ENCODE assay signal across 8 cellular contexts in genomic region chr1:31705080-31705866, GRCh38. TPM values are rescaled to one million over a fixed set of nuclear protein-coding genes. Genes with fewer than 3 reads are reported as not detected.
DNase-seq lines count a peak whose midpoint lies in the region; ATAC-seq and TF ChIP-seq lines count a peak whose summit lies in the region.

No MANE protein-coding gene starts in this region.

- peak; percentile 75 for TF ChIP-seq CTCF in GM10266 (IDR thresholded peaks at IDR 0.05; ENCODE audit: control insufficient read depth, insufficient read depth, low read depth, missing control alignments)
- no peak for TF ChIP-seq CTCF in Panc1 (IDR thresholded peaks at IDR 0.05)
- TF ChIP-seq CTCF in right atrium auricular region (IDR thresholded peaks at IDR 0.05): peak in 1 of 2 donors; percentile 52
- TF ChIP-seq CTCF in BE2C (IDR thresholded peaks at IDR 0.05; ENCODE audit: low read depth, low read length): no peak

- BruUV-seq in Panc1 (replicated peaks; lab: Mats Ljungman, UMichigan): no TSS peak

- H3K4me3 ChIP-seq in Panc1 (ENCODE audit: low read depth in 2 of 2, low read length in 2 of 2) (0 out of 4 replicates have a peak overlapping the region, but pooled peaks of 1 of the 2 experiments have one; percentile 2), right atrium auricular region (peak overlapping the region; percentile 16 to 53), skeletal muscle tissue (ENCODE audit: low read length in 3 of 3) (peak overlapping the region in 1 of 3 donors; percentile 41), BE2C (ENCODE audit: low read depth, low read length) (no peak overlapping the region)

- H3K27me3 ChIP-seq in Panc1 (ENCODE audit: control insufficient read depth, insufficient read depth, low read length) (no peaks in the 10 kb centered on the region), right atrium auricular region (no peaks in the 10 kb centered on the region), skeletal muscle tissue (ENCODE audit: control insufficient read depth in 3 of 3, insufficient read depth in 3 of 3, low read length in 3 of 3) (no peaks in the 10 kb centered on the region), BE2C (no peaks in the 10 kb centered on the region)

- peak; percentile 50 for ATAC-seq in Panc1

- H3K9me3 ChIP-seq in Panc1 (ENCODE audit: control insufficient read depth, insufficient read depth, low read depth, low read length) (no peaks in the 10 kb centered on the region), right atrium auricular region (no peaks in the 10 kb centered on the region), skeletal muscle tissue (ENCODE audit: control insufficient read depth in 3 of 3, low read length in 3 of 3) (no peaks in the 10 kb centered on the region), BE2C (no peaks in the 10 kb centered on the region)

- peak overlapping the region; percentile 25 to 66 (median 28) for H3K9ac ChIP-seq in skeletal muscle tissue (ENCODE audit: low read depth in 1 of 3, low read length in 3 of 3)

- CTCF ChIA-PET in Panc1 (lab: Charles Lee): interaction anchor here (0.6 to 1.8 kb wide), 5 partner anchors 10 to 116 kb away, joined by 3 to 10 read pairs (median 6); no protein-coding TSS in a partner anchor

- DNase-seq in GM10266 (ENCODE audit: extremely low spot score): peak; percentile 81
- DNase-seq in Panc1 (ENCODE audit: low read depth, low spot score): no peak
- peak; percentile 69 for DNase-seq in activated naive CD4-positive, alpha-beta T cell treated with Interleukin-2 at 50 U/mL for 16 hours
- DNase-seq in right atrium auricular region (ENCODE audit: low spot score): peak; percentile 72
- DNase-seq in NCI-H524 treated with DMSO at 0.1 percent for 48 hours (lab: John Stamatoyannopoulos, UW): no peak
- no peak for DNase-seq in NCI-H1417 treated with DMSO at 0.1 percent for 48 hours (lab: John Stamatoyannopoulos, UW)
- DNase-seq in BE2C: no peak

- H3K4me1 ChIP-seq in Panc1 (ENCODE audit: control insufficient read depth, insufficient read depth, low read length): peaks cover 43% of the 10 kb centered on the region
- H3K4me1 ChIP-seq in right atrium auricular region: peaks cover 0 to 56% of the 10 kb centered on the region in 2 donors
- H3K4me1 ChIP-seq in skeletal muscle tissue (ENCODE audit: control insufficient read depth in 3 of 3, insufficient read depth in 3 of 3, low read length in 3 of 3): peaks cover 27 to 45% (median 41%) of the 10 kb centered on the region in 3 donors
- H3K4me1 ChIP-seq in BE2C: peaks cover 14% of the 10 kb centered on the region

- no peaks in the 10 kb centered on the region for H3K36me3 ChIP-seq in Panc1 (ENCODE audit: control insufficient read depth, insufficient read depth, low read length)
- no peaks in the 10 kb centered on the region for H3K36me3 ChIP-seq in right atrium auricular region
- no peaks in the 10 kb centered on the region for H3K36me3 ChIP-seq in skeletal muscle tissue (ENCODE audit: control insufficient read depth in 3 of 3, insufficient read depth in 3 of 3, low read length in 3 of 3)
- H3K36me3 ChIP-seq in BE2C: no peaks in the 10 kb centered on the region

- in situ Hi-C loops in Panc1 (cut with HindIII; ENCODE audit: low pct_unique_long_range_greater_than_20kb, low sequenced_read_pairs): no loop called here

- POLR2A ChIA-PET in Panc1 (lab: Charles Lee): interaction anchor here (0.6 kb wide), 1 partner anchor 12 kb away, joined by 4 read pairs; no protein-coding TSS in a partner anchor

- H3K27ac ChIP-seq in Panc1 (ENCODE audit: low read length) (peak overlapping the region; percentile 74), right atrium auricular region (peak overlapping the region; percentile 76 to 83), skeletal muscle tissue (ENCODE audit: low read depth, low read length) (peak overlapping the region; percentile 75)

- intact Hi-C loops in Panc1 (cut with micrococcal nuclease; ENCODE audit: unreplicated experiment): no loop called here

RNA-seq across cellular contexts. Expression of gene COL16A1, which starts 1.5 kb away (rescaled TPM):
- total RNA-seq in Panc1 (2021; ENCODE audit: unreplicated experiment): 7.6 TPM
- 3.5 TPM for polyA plus RNA-seq in Panc1 (2012; ENCODE audit: insufficient read length)
- 10 to 100 TPM; 31.2 to 34.4 TPM for total RNA-seq in right atrium auricular region
- 91.9 TPM for total RNA-seq in skeletal muscle tissue
- polyA plus RNA-seq in BE2C (2012; ENCODE audit: insufficient read depth, insufficient read length, low read depth): 3.4 TPM

RNA-seq across cellular contexts. Expression of gene ADGRB2, which starts 58.9 kb away (rescaled TPM):
- 34.8 TPM for total RNA-seq in Panc1 (2021; ENCODE audit: unreplicated experiment)
- polyA plus RNA-seq in Panc1 (2012; ENCODE audit: insufficient read length): 31.5 TPM
- total RNA-seq in right atrium auricular region: 10 to 100 TPM; 14.4 to 19.1 TPM
- 6.3 TPM for total RNA-seq in skeletal muscle tissue
- polyA plus RNA-seq in BE2C (2012; ENCODE audit: insufficient read depth, insufficient read length, low read depth): 104 TPM

Comparison
In these comparisons a context has a peak if more than half of its experiments do, and no peak if none do; other contexts are left out.
1. DNase-seq: peak in GM10266 (single experiment), activated naive CD4-positive, alpha-beta T cell treated with Interleukin-2 at 50 U/mL for 16 hours (single experiment) and right atrium auricular region (single experiment); none in Panc1 (single experiment), NCI-H524 treated with DMSO at 0.1 percent for 48 hours (single experiment), NCI-H1417 treated with DMSO at 0.1 percent for 48 hours (single experiment) and BE2C (single experiment).
2. Peak in every context shown above with its lines, with median percentiles within 50 percentile points of each other: H3K27ac ChIP-seq.